ENCODE assay signal across 10 cellular contexts in genomic region chr15:38560456-38560926, GRCh38. TPM values are rescaled to one million over a fixed set of nuclear protein-coding genes. Genes with fewer than 3 reads are reported as not detected.
DNase-seq lines count a peak whose midpoint lies in the region; ATAC-seq, FAIRE-seq and TF ChIP-seq lines count a peak whose summit lies in the region.
"Had no signal": no experiment of that assay in that cellular context is flagged by ENCODE, and none has a peak within 500 bp of the region (broad histone marks: within the 10 kb centered on the region; RNA-seq: fewer than 3 reads in every experiment).

No MANE protein-coding gene starts in this region.

- CTCF ChIA-PET in GM10248 (lab: Yijun Ruan, JAX), result interaction anchor here (0.8 to 8.5 kb wide), 18 partner anchors 8 to 139 kb away, joined by 3 to 179 read pairs (median 4); no protein-coding TSS in a partner anchor

- H2AFZ ChIP-seq in astrocyte (ENCODE audit: low read depth, low read length), result no peak overlapping the region

- H3K4me3 Mint-ChIP-seq in astrocyte (ENCODE audit: unreplicated experiment), result no peak overlapping the region

- H3K27me3 ChIP-seq in astrocyte (ENCODE audit: insufficient read depth, low read length), result peaks cover 19% of the 10 kb centered on the region
- H3K27me3 ChIP-seq: body of pancreas had no signal

- ATAC-seq in GM18909 (IDR thresholded peaks at IDR 0.05; ENCODE audit: poor library complexity, unreplicated experiment), result peak; percentile 15
- ATAC-seq in HG03565 (IDR thresholded peaks at IDR 0.05; ENCODE audit: unreplicated experiment), result peak; percentile 30
- ATAC-seq: body of pancreas had no signal

- peaks cover 32% of the 10 kb centered on the region for H3K27me3 Mint-ChIP-seq in astrocyte (ENCODE audit: low read depth, unreplicated experiment)

- no peaks in the 10 kb centered on the region for H3K9me3 ChIP-seq in astrocyte (ENCODE audit: insufficient read depth, low read depth, low read length)
- H3K9me3 ChIP-seq: body of pancreas had no signal

- no peaks in the 10 kb centered on the region for H3K79me2 ChIP-seq in astrocyte (ENCODE audit: insufficient read depth, low read length)

- no peaks in the 10 kb centered on the region for H3K36me3 Mint-ChIP-seq in astrocyte (ENCODE audit: low read depth, unreplicated experiment)

- H4K20me1 ChIP-seq in astrocyte (ENCODE audit: insufficient read depth, low read length), result no peaks in the 10 kb centered on the region

- peaks cover 29% of the 10 kb centered on the region for H3K4me1 Mint-ChIP-seq in astrocyte (ENCODE audit: low read depth, unreplicated experiment)

- no peak overlapping the region for H3K27ac ChIP-seq in astrocyte (ENCODE audit: low read depth, low read length)
- H3K27ac ChIP-seq: body of pancreas had no signal

- H3K9ac ChIP-seq in astrocyte (ENCODE audit: low read length), result no peak overlapping the region

- TF ChIP-seq CTCF in GM10248 (IDR thresholded peaks at IDR 0.05; ENCODE audit: control extremely low read depth, extremely low read depth, low read depth, missing control alignments), result no peak
- TF ChIP-seq CTCF in astrocyte (IDR thresholded peaks at IDR 0.05; ENCODE audit: insufficient read depth, low read depth, low read length), result no peak

- no peaks in the 10 kb centered on the region for H3K9me3 Mint-ChIP-seq in astrocyte (ENCODE audit: unreplicated experiment)

- no peak overlapping the region for H3K4me2 ChIP-seq in astrocyte (ENCODE audit: low read length)

- POLR2A ChIA-PET in GM10248 (lab: Yijun Ruan, JAX), result interaction anchor here (0.9 kb wide), 1 partner anchor 111 kb away, joined by 3 read pairs; no protein-coding TSS in a partner anchor

- FAIRE-seq in astrocyte (lab: Jason Lieb, UNC), result peak; percentile 59

- H3K27ac Mint-ChIP-seq in astrocyte (ENCODE audit: unreplicated experiment), result no peak overlapping the region

- no peaks in the 10 kb centered on the region for H3K36me3 ChIP-seq in astrocyte (ENCODE audit: insufficient read depth, low read length)

- peaks cover 8% of the 10 kb centered on the region for H3K4me1 ChIP-seq in astrocyte (ENCODE audit: insufficient read depth, low read length)

- DNase-seq in GM10248 (ENCODE audit: extremely low spot score) (peak; percentile 34), astrocyte (ENCODE audit: low read depth) (no peak), globus pallidus (ENCODE audit: low spot score) (no peak), NCI-H1436 treated with DMSO at 0.1 percent for 48 hours (lab: John Stamatoyannopoulos, UW) (no peak), DMS153 (lab: John Stamatoyannopoulos, UW) (no peak), T-helper 9 cell (no peak)
- DNase-seq: body of pancreas, NCI-H510A had no signal

- H3K4me3 ChIP-seq in astrocyte (ENCODE audit: insufficient read depth, low read depth, low read length), result no peak overlapping the region
- H3K4me3 ChIP-seq: body of pancreas had no signal

RNA-seq across cellular contexts. Expression of gene RASGRP1, which starts 4.1 kb away (rescaled TPM):
- 0.50 and 1.4 TPM in 2 replicates for total RNA-seq in astrocyte
